ENCODE assay signal across 8 cellular contexts in the genomic region with DNA sequence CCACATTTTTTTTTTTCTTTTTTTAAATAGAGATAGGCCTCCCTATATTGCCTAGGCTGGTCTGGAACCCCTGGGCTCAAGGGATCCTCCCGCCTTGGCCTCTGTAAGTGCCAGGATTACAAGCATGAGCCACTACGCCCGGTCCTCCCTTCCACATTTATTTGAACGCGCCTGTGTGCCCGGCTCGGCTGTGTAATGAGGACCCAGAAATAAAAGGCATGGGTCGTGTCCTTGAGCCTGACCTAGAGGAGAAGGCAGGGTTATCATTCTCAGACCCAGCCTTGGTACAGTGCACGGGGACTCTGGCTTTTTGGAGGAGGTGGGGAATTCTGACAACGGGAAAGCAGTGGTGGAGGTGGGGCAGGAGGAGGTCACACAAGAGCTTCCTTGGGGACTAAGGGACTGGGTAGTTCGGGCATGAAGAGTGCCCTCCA. TPM values are rescaled to one million over a fixed set of nuclear protein-coding genes. Genes with fewer than 3 reads are reported as not detected.
DNase-seq lines count a peak whose midpoint lies in the region; ATAC-seq and TF ChIP-seq lines count a peak whose summit lies in the region.

No MANE protein-coding gene starts in this region.

- peak overlapping the region in 1 of 10 donors; percentile 53 for H3K27ac ChIP-seq in heart right ventricle
- no peak overlapping the region for H3K27ac ChIP-seq in trophoblast cell (ENCODE audit: low read depth, low read length)

- H3K9ac ChIP-seq in trophoblast cell (ENCODE audit: low read length) = peak overlapping the region; percentile 22

- H3K27me3 ChIP-seq in heart right ventricle (no peaks in the 10 kb centered on the region), trophoblast cell (ENCODE audit: insufficient read depth, low read length) (no peaks in the 10 kb centered on the region)

- ATAC-seq in heart right ventricle (peak in 1 of 8 donors; percentile 21), Right ventricle myocardium superior (ENCODE audit: poor library complexity) (no peak), HG03439 (IDR thresholded peaks at IDR 0.05; ENCODE audit: unreplicated experiment) (no peak), GM21825 (IDR thresholded peaks at IDR 0.05; ENCODE audit: unreplicated experiment) (no peak)

- peak overlapping the region; percentile 11 for H2BK5ac ChIP-seq in trophoblast cell (ENCODE audit: low read depth, low read length, poor library complexity)

- no peak overlapping the region for H3K23ac ChIP-seq in trophoblast cell (ENCODE audit: low read length)

- H3K4me2 ChIP-seq in trophoblast cell (ENCODE audit: low read length) = peak overlapping the region; percentile 68

- H3K36me3 ChIP-seq in heart right ventricle = no peaks in the 10 kb centered on the region
- peaks cover 5 to 7% of the 10 kb centered on the region in 2 experiments for H3K36me3 ChIP-seq in trophoblast cell (ENCODE audit: control insufficient read depth in 1 of 2, insufficient read depth in 2 of 2, low read length in 2 of 2)

- DNase-seq in heart right ventricle (no peak), Right ventricle myocardium superior (no peak), RPMI8226 (peak; percentile 33), epithelial cell of esophagus (ENCODE audit: low read depth) (no peak), trophoblast cell (no peak), GM03348 (ENCODE audit: low spot score) (no peak)

- peak overlapping the region; percentile 19 for H3K18ac ChIP-seq in trophoblast cell (ENCODE audit: low read length)

- no peak overlapping the region for H2AK5ac ChIP-seq in trophoblast cell (ENCODE audit: low read length)

- H3K4me1 ChIP-seq in heart right ventricle (peaks cover 0 to 19% (median 8%) of the 10 kb centered on the region in 9 donors), trophoblast cell (ENCODE audit: control insufficient read depth in 1 of 2, insufficient read depth in 2 of 2, low read length in 2 of 2) (peaks cover 1 to 2% of the 10 kb centered on the region in 2 experiments)

- no peaks in the 10 kb centered on the region for H3K9me3 ChIP-seq in heart right ventricle
- no peaks in the 10 kb centered on the region for H3K9me3 ChIP-seq in trophoblast cell (ENCODE audit: insufficient read depth, low read depth, low read length)

- peak overlapping the region; percentile 41 for H3K4ac ChIP-seq in trophoblast cell (ENCODE audit: low read depth, low read length)

- no peak overlapping the region for H2BK12ac ChIP-seq in trophoblast cell (ENCODE audit: low read length)

- H3K4me3 ChIP-seq in heart right ventricle (peak overlapping the region in 8 of 10 donors; percentile 68 to 96 (median 86)), epithelial cell of esophagus (ENCODE audit: low read length) (peak overlapping the region; percentile 82), trophoblast cell (ENCODE audit: low read depth, low read length) (peak overlapping the region; percentile 64)

- H4K8ac ChIP-seq in trophoblast cell (ENCODE audit: low read depth, low read length) = peak overlapping the region; percentile 6

- peaks cover 17% of the 10 kb centered on the region for H3K79me2 ChIP-seq in trophoblast cell (ENCODE audit: control insufficient read depth, insufficient read depth, low read length, poor library complexity)

- H2BK120ac ChIP-seq in trophoblast cell (ENCODE audit: insufficient read depth, low read length, poor library complexity) = no peak overlapping the region

- no peak overlapping the region for H3K14ac ChIP-seq in trophoblast cell (ENCODE audit: low read length)

- 2 to 3% methylated on average over 11 of the region's 11 CpGs for WGBS in heart right ventricle, 2 donors
- WGBS in trophoblast cell (ENCODE audit: extremely low coverage, insufficient coverage, insufficient read length) = no CpG with 5 or more reads among the region's 11 CpGs

- H4K91ac ChIP-seq in trophoblast cell (ENCODE audit: low read depth, low read length) = peak overlapping the region; percentile 19

- intact Hi-C loops in heart right ventricle (cut with DNase I) = loop anchor here in 1 of 10 donors (5.0 kb wide), 1 partner anchor 52 kb away; a partner anchor contains a TSS
- intact Hi-C loops in Right ventricle myocardium superior (cut with DNase I) = no loop called here

- H3K79me1 ChIP-seq in trophoblast cell (ENCODE audit: low read length) = peaks cover 2% of the 10 kb centered on the region

- peak overlapping the region; percentile 15 for H2AFZ ChIP-seq in trophoblast cell (ENCODE audit: insufficient read depth, low read length, poor library complexity)

- H4K12ac ChIP-seq in trophoblast cell (ENCODE audit: low read depth, low read length) = no peak overlapping the region

- TF ChIP-seq CTCF in heart right ventricle (IDR thresholded peaks at IDR 0.05) = no peak
- TF ChIP-seq CTCF in epithelial cell of esophagus (IDR thresholded peaks at IDR 0.05; ENCODE audit: insufficient read depth, low read depth, low read length, missing control alignments) = no peak

RNA-seq across cellular contexts. Expression of a gene that starts 0.8 kb away (rescaled TPM):
- total RNA-seq in heart right ventricle (1 to 10 TPM in 5 of 10 donors, under 1 TPM in 5; 0.15 to 8.7 (median 0.84) TPM), Right ventricle myocardium superior (1.4 TPM)
- polyA plus RNA-seq in heart right ventricle = under 1 TPM; 0.37 to 0.51 TPM
- polyA plus RNA-seq in trophoblast cell (2013) = 38.9 and 49.2 TPM in 2 replicates

RNA-seq across cellular contexts. Expression of a gene that starts 52.4 kb away (rescaled TPM):
- total RNA-seq in heart right ventricle = 10 to 100 TPM; 23.5 to 71.6 (median 45.5) TPM
- 1 to 10 TPM; 5.0 to 7.2 TPM for polyA plus RNA-seq in heart right ventricle
- total RNA-seq in Right ventricle myocardium superior = 25.1 TPM
- 40.3 and 40.4 TPM in 2 replicates for polyA plus RNA-seq in trophoblast cell (2013)
